Comparison of ENCODE assay signal across 8 cellular contexts in genomic region chr16:87477209-87477981, GRCh38. TPM values are rescaled to one million over a fixed set of nuclear protein-coding genes. Genes with fewer than 3 reads are reported as not detected.
DNase-seq lines count a peak whose midpoint lies in the region; ATAC-seq, FAIRE-seq and TF ChIP-seq lines count a peak whose summit lies in the region.
"Not testable (repeated sequence)": the region's sequence is repeated elsewhere in the genome, so short reads cannot be mapped to it uniquely, and the experiment has no call there.

No MANE protein-coding gene starts in this region.

- peak; percentile 72 for ATAC-seq in esophagus mucosa

- H3K4me3 ChIP-seq in OCI-LY7 (ENCODE audit: low read depth, low read length, poor library complexity, severe bottlenecking); astrocyte (ENCODE audit: insufficient read depth, low read depth, low read length); left ventricle myocardium inferior: not testable (repeated sequence)

- H3K36me3 Mint-ChIP-seq in astrocyte (ENCODE audit: low read depth, unreplicated experiment) (peaks cover 15% of the 10 kb centered on the region), nephron progenitor cell (ENCODE audit: low read depth) (peaks cover 36% of the 10 kb centered on the region)

- POLR2A ChIA-PET in OCI-LY7 (lab: Charles Lee), result not testable (repeated sequence)

- not testable (repeated sequence) for H3K9me3 ChIP-seq in OCI-LY7 (ENCODE audit: low read length); astrocyte (ENCODE audit: insufficient read depth, low read depth, low read length); left ventricle myocardium inferior (replicated peaks)

- H3K4me1 ChIP-seq in OCI-LY7 (ENCODE audit: insufficient read depth, low read length, poor library complexity, severe bottlenecking); astrocyte (ENCODE audit: insufficient read depth, low read length): not testable (repeated sequence)
- peaks cover 69% of the 10 kb centered on the region for H3K4me1 ChIP-seq in left ventricle myocardium inferior

- not testable (repeated sequence) for TF ChIP-seq CTCF in OCI-LY7 (conservative IDR thresholded peaks at IDR 0.05; ENCODE audit: low read length); astrocyte (IDR thresholded peaks at IDR 0.05; ENCODE audit: insufficient read depth, low read depth, low read length); left ventricle myocardium inferior (IDR thresholded peaks at IDR 0.05; ENCODE audit: borderline replicate concordance); nephron progenitor cell (IDR thresholded peaks at IDR 0.05)

- not testable (repeated sequence) for H3K27me3 Mint-ChIP-seq in astrocyte (ENCODE audit: low read depth, unreplicated experiment); nephron progenitor cell (ENCODE audit: low read depth, poor library complexity)

- H3K9ac ChIP-seq in astrocyte (ENCODE audit: low read length), result peak overlapping the region; percentile 14

- H3K4me1 Mint-ChIP-seq in astrocyte (ENCODE audit: low read depth, unreplicated experiment) (peaks cover 14% of the 10 kb centered on the region), nephron progenitor cell (peaks cover 59% of the 10 kb centered on the region)

- FAIRE-seq in astrocyte (lab: Jason Lieb, UNC), result not testable (repeated sequence)

- not testable (repeated sequence) for H3K27me3 ChIP-seq in astrocyte (ENCODE audit: insufficient read depth, low read length); left ventricle myocardium inferior (ENCODE audit: low read depth)

- not testable (repeated sequence) for BruUV-seq in OCI-LY7 (replicated peaks; lab: Mats Ljungman, UMichigan)

- H3K27ac Mint-ChIP-seq in astrocyte (ENCODE audit: unreplicated experiment), result not testable (repeated sequence)
- peak overlapping the region; percentile 12 for H3K27ac Mint-ChIP-seq in nephron progenitor cell

- intact Hi-C loops in OCI-LY7 (cut with micrococcal nuclease; ENCODE audit: unreplicated experiment); left ventricle myocardium inferior (cut with micrococcal nuclease): not testable (repeated sequence)

- not testable (repeated sequence) for H3K36me3 ChIP-seq in OCI-LY7 (ENCODE audit: insufficient read depth, low read length); astrocyte (ENCODE audit: insufficient read depth, low read length); left ventricle myocardium inferior

- DNase-seq in AG08396 (ENCODE audit: low spot score), result peak; percentile 42
- peak; percentile 72 for DNase-seq in G401 (ENCODE audit: low spot score)
- peak; percentile 20 for DNase-seq in OCI-LY7 (ENCODE audit: low spot score)
- DNase-seq in astrocyte (ENCODE audit: low read depth), result peak; percentile 14
- DNase-seq in left ventricle myocardium inferior, result peak; percentile 62
- not testable (repeated sequence) for DNase-seq in nephron progenitor cell
- peak in 45 of 49 donors; percentile 6 to 86 (median 65) for DNase-seq in substantia nigra (lab: John Stamatoyannopoulos, UW)

- not testable (repeated sequence) for H3K79me2 ChIP-seq in OCI-LY7 (ENCODE audit: insufficient read depth, low read depth, low read length)
- H3K79me2 ChIP-seq in astrocyte (ENCODE audit: insufficient read depth, low read length), result peaks cover 84% of the 10 kb centered on the region

- not testable (repeated sequence) for H4K20me1 ChIP-seq in OCI-LY7 (ENCODE audit: insufficient read depth, low read length)
- peaks cover 78% of the 10 kb centered on the region for H4K20me1 ChIP-seq in astrocyte (ENCODE audit: insufficient read depth, low read length)

- not testable (repeated sequence) for H3K9me2 ChIP-seq in OCI-LY7 (ENCODE audit: insufficient read depth, low read length)

- H3K4me2 ChIP-seq in OCI-LY7 (ENCODE audit: low read length), result not testable (repeated sequence)
- peak overlapping the region; percentile 52 for H3K4me2 ChIP-seq in astrocyte (ENCODE audit: low read length)

- CTCF ChIA-PET in OCI-LY7 (lab: Charles Lee; ENCODE audit: unreplicated experiment), result not testable (repeated sequence)

- in situ Hi-C loops in G401 (cut with HindIII; ENCODE audit: low sequenced_read_pairs), result not testable (repeated sequence)

- not testable (repeated sequence) for H3K9me3 Mint-ChIP-seq in astrocyte (ENCODE audit: unreplicated experiment); nephron progenitor cell

- H2AFZ ChIP-seq in OCI-LY7 (ENCODE audit: low read length); astrocyte (ENCODE audit: low read depth, low read length): not testable (repeated sequence)

- not testable (repeated sequence) for H3K4me3 Mint-ChIP-seq in astrocyte (ENCODE audit: unreplicated experiment); nephron progenitor cell

- H3K27ac ChIP-seq in OCI-LY7 (ENCODE audit: low read depth, low read length, poor library complexity, severe bottlenecking); astrocyte (ENCODE audit: low read depth, low read length); substantia nigra (ENCODE audit: low read depth, low read length, poor library complexity, severe bottlenecking): not testable (repeated sequence)
- peak overlapping the region; percentile 47 for H3K27ac ChIP-seq in left ventricle myocardium inferior (replicated peaks)

RNA-seq across cellular contexts. Expression of gene ZCCHC14, which starts 15.4 kb away (rescaled TPM):
- total RNA-seq in G401 (2014; rRNA removed; shearing (Covaris generic)), result 10.9 and 12.9 TPM in 2 replicates
- 6.0 and 8.5 TPM in 2 replicates for total RNA-seq in OCI-LY7 (2014; rRNA removed; shearing (Covaris generic))
- 17.1 and 19.6 TPM in 2 replicates for total RNA-seq in OCI-LY7 (2022)
- total RNA-seq in astrocyte, result 19.0 and 19.2 TPM in 2 replicates
- 11.4 TPM for total RNA-seq in esophagus mucosa
- total RNA-seq in left ventricle myocardium inferior, result 15.9 TPM
